Comparison of ENCODE assay signal across 8 cellular contexts in the genomic region with DNA sequence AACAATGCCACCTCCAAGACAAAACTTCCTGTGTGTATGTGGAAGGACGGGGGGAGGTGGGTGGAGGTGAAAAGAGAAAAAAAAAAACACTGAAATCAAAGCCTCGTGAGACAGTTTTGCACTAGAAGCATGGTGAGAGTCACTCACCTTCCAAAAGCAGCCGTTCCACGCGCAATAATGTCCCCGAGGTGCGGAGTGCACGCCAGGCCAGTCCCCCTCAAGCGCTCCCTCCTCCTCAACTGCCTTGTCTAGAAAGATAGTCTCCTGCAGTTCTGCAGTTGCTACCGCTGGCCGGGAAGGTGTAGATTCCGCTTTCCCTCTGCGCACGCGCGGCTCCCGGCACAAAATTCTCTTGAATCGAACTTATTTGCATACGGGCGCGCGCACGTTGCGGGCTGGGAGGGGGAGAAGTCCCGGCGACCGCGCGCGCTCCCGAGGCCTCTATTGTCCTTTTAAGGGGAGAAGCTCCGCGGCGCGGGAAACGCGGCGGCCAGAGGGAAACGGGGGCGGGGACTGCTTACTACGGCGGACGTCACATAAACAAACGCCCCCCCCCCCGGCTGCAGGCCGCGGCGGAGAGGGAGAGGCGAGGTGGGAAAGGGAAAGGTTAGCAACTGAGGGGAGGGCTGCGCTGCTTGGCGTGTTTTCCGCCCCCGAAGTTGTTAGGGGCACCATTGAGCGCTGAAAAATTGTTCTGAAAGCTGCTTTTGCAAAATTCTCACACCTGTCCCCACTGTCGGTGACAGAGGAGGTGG. TPM values are rescaled to one million over a fixed set of nuclear protein-coding genes. Genes with fewer than 3 reads are reported as not detected.
DNase-seq lines count a peak whose midpoint lies in the region; ATAC-seq and TF ChIP-seq lines count a peak whose summit lies in the region.

Gene SINHCAF, minus strand, starts transcription at position 274 of the 755 bp plus-strand sequence. CDS start 27,946 bp downstream, outside the sequence.

- H3K4me3 Mint-ChIP-seq in IgD-negative memory B cell = peak within 1 kb of the TSS; percentile 89 to 99 (median 98)

- ATAC-seq in GM21529 (IDR thresholded peaks at IDR 0.05; ENCODE audit: unreplicated experiment) (peak; percentile 51), mucosa of descending colon (peak; percentile 84)

- H3K4me1 ChIP-seq in mucosa of descending colon (ENCODE audit: low read depth) = peaks cover 5% of the 10 kb centered on the region

- H3K27ac ChIP-seq in epithelial cell of prostate = peak within 1 kb of the TSS; percentile 82

- H3K27me3 Mint-ChIP-seq in IgD-negative memory B cell = peaks cover 1% of the 10 kb centered on the region

- DNase-seq in DMS 273 treated with DMSO at 0.1 percent for 48 hours (lab: John Stamatoyannopoulos, UW) = peak; percentile 95
- peak; percentile 82 for DNase-seq in OCI-M2 (lab: John Stamatoyannopoulos, UW; ENCODE audit: unreplicated experiment)
- DNase-seq in activated T-cell treated with anti-CD3 and anti-CD28 coated beads for 4 hours = peak; percentile 97
- peak; percentile 81 for DNase-seq in epithelial cell of prostate (ENCODE audit: low read depth, low spot score)
- DNase-seq in mucosa of descending colon = peak; percentile 100
- peak; percentile 100 for DNase-seq in stimulated activated CD8-positive, alpha-beta memory T cell treated with anti-CD3 and anti-CD28 coated beads, Interleukin-4, amount 100 ng/mL, for 24 hours (ENCODE audit: low read depth)

- H3K36me3 ChIP-seq in mucosa of descending colon (ENCODE audit: low read depth) = no peaks in the 10 kb centered on the region

- peak within 1 kb of the TSS; percentile 62 for H3K4me3 ChIP-seq in mucosa of descending colon

- intact Hi-C loops in mucosa of descending colon (cut with DNase I, micrococcal nuclease) = no loop called here

- H3K4me1 Mint-ChIP-seq in IgD-negative memory B cell = peaks cover 24 to 36% (median 29%) of the 10 kb centered on the region in 3 donors

- peaks cover under 1% of the 10 kb centered on the region for H3K36me3 Mint-ChIP-seq in IgD-negative memory B cell

- no peaks in the 10 kb centered on the region for H3K9me3 Mint-ChIP-seq in IgD-negative memory B cell

- H3K9me3 ChIP-seq in mucosa of descending colon = no peaks in the 10 kb centered on the region

- H3K27ac Mint-ChIP-seq in IgD-negative memory B cell = peak within 1 kb of the TSS; percentile 90 to 99 (median 99)

- TF ChIP-seq CTCF in mucosa of descending colon (IDR thresholded peaks at IDR 0.05) = no peak

RNA-seq across cellular contexts. Expression of gene SINHCAF, which starts in this region (rescaled TPM):
- 126 TPM for polyA plus RNA-seq in IgD-negative memory B cell
- 10 to 100 TPM; 46.8 to 79.2 (median 71.9) TPM for total RNA-seq in mucosa of descending colon

Comparison
In these comparisons a context has a peak if more than half of its experiments do, and no peak if none do; other contexts are left out.
1. Peak in every context shown above with its lines: DNase-seq, ATAC-seq, H3K4me3 ChIP-seq and H3K27ac ChIP-seq.